In genomic region chr12:116125981-116126566, GRCh38 we compare ENCODE assay signal across 16 cellular contexts.
DNase-seq lines count a peak whose midpoint lies in the region; ATAC-seq and TF ChIP-seq lines count a peak whose summit lies in the region.
"Had no signal": no experiment of that assay in that cellular context is flagged by ENCODE, and none has a peak within 500 bp of the region (broad histone marks: within the 10 kb centered on the region; RNA-seq: fewer than 3 reads in every experiment).

No MANE protein-coding gene starts in this region.

- no peaks in the 10 kb centered on the region for H3K27me3 ChIP-seq in left ventricle myocardium inferior (ENCODE audit: low read depth)
- H3K27me3 ChIP-seq in SJCRH30: no peaks in the 10 kb centered on the region
- no peaks in the 10 kb centered on the region for H3K27me3 ChIP-seq in right cardiac atrium (ENCODE audit: control insufficient read depth, insufficient read depth)
- no peaks in the 10 kb centered on the region for H3K27me3 ChIP-seq in upper lobe of right lung
- no peaks in the 10 kb centered on the region for H3K27me3 ChIP-seq in brain microvascular endothelial cell (replicated peaks)
- no peaks in the 10 kb centered on the region for H3K27me3 ChIP-seq in Karpas-422 (ENCODE audit: low read length)

- WGBS in right cardiac atrium: 73% methylated on average over 4 of the region's 4 CpGs

- peaks cover 46% of the 10 kb centered on the region for H4K20me1 ChIP-seq in Karpas-422 (ENCODE audit: insufficient read depth, low read depth, low read length)

- H3K36me3 ChIP-seq in left ventricle myocardium inferior: no peaks in the 10 kb centered on the region
- H3K36me3 ChIP-seq in SJCRH30: no peaks in the 10 kb centered on the region
- no peaks in the 10 kb centered on the region for H3K36me3 ChIP-seq in upper lobe of right lung
- no peaks in the 10 kb centered on the region for H3K36me3 ChIP-seq in brain microvascular endothelial cell (replicated peaks)
- H3K36me3 ChIP-seq in Karpas-422 (ENCODE audit: insufficient read depth, low read length): no peaks in the 10 kb centered on the region
- H3K36me3 ChIP-seq: prostate gland had no signal

- peaks cover 1% of the 10 kb centered on the region for H3K9me3 Mint-ChIP-seq in glutamatergic neuron (ENCODE audit: unreplicated experiment)

- H3K4me1 Mint-ChIP-seq in glutamatergic neuron (ENCODE audit: low read depth, unreplicated experiment): peaks cover 50% of the 10 kb centered on the region

- TF ChIP-seq CTCF in left ventricle myocardium inferior (IDR thresholded peaks at IDR 0.05; ENCODE audit: borderline replicate concordance): no peak
- TF ChIP-seq CTCF in upper lobe of right lung (IDR thresholded peaks at IDR 0.05): no peak
- no peak for TF ChIP-seq CTCF in glutamatergic neuron (IDR thresholded peaks at IDR 0.05; ENCODE audit: partially characterized antibody, unreplicated experiment)
- no peak for TF ChIP-seq CTCF in brain microvascular endothelial cell (IDR thresholded peaks at IDR 0.05; ENCODE audit: low read depth, low read length, missing control alignments)

- no peak overlapping the region for H3K4me3 Mint-ChIP-seq in glutamatergic neuron (ENCODE audit: unreplicated experiment)

- no peak overlapping the region for H3K27ac Mint-ChIP-seq in glutamatergic neuron (ENCODE audit: unreplicated experiment)

- no peak overlapping the region for H3K9ac ChIP-seq in Karpas-422 (ENCODE audit: low read length)

- ATAC-seq in Right ventricle myocardium inferior: peak; percentile 34
- ATAC-seq in right cardiac atrium: peak; percentile 44 to 50
- ATAC-seq in upper lobe of right lung: peak; percentile 82
- ATAC-seq: GM12878 had no signal

- H3K79me2 ChIP-seq in Karpas-422 (ENCODE audit: low read length): no peaks in the 10 kb centered on the region

- peaks cover 91% of the 10 kb centered on the region for H3K4me1 ChIP-seq in left ventricle myocardium inferior
- H3K4me1 ChIP-seq in SJCRH30: peaks cover 87% of the 10 kb centered on the region
- peaks cover 8% of the 10 kb centered on the region for H3K4me1 ChIP-seq in right cardiac atrium (ENCODE audit: control insufficient read depth, insufficient read depth, low read length)
- H3K4me1 ChIP-seq in upper lobe of right lung: peaks cover 72% of the 10 kb centered on the region
- H3K4me1 ChIP-seq in Karpas-422 (ENCODE audit: low read length): no peaks in the 10 kb centered on the region

- H3K4me3 ChIP-seq in left ventricle myocardium inferior (no peak overlapping the region), SJCRH30 (no peak overlapping the region), right cardiac atrium (ENCODE audit: low read length) (no peak overlapping the region), upper lobe of right lung (no peak overlapping the region), brain microvascular endothelial cell (ENCODE audit: low read depth, low read length) (no peak overlapping the region), Karpas-422 (ENCODE audit: low read length) (no peak overlapping the region)
- H3K4me3 ChIP-seq: GM12878, prostate gland had no signal

- no peaks in the 10 kb centered on the region for H3K9me2 ChIP-seq in Karpas-422 (replicated peaks; ENCODE audit: insufficient read depth, low read length)

- in situ Hi-C loops in brain microvascular endothelial cell (cut with HindIII; ENCODE audit: low pct_ligation_motif_present, low sequenced_read_pairs): no loop called here

- H3K36me3 Mint-ChIP-seq in glutamatergic neuron (ENCODE audit: unreplicated experiment): no peaks in the 10 kb centered on the region

- H3K4me2 ChIP-seq in Karpas-422 (ENCODE audit: low read depth, low read length, poor library complexity, severe bottlenecking): no peak overlapping the region

- DNase-seq in Right ventricle myocardium inferior (ENCODE audit: missing footprints): no peak
- DNase-seq in left ventricle myocardium inferior: no peak
- peak; percentile 38 to 67 for DNase-seq in SJCRH30
- no peak for DNase-seq in right cardiac atrium
- DNase-seq in upper lobe of right lung: no peak
- DNase-seq in glutamatergic neuron: no peak
- DNase-seq in brain microvascular endothelial cell: no peak
- DNase-seq in Karpas-422: no peak
- DNase-seq: activated CD4-positive, alpha-beta T cell treated with anti-CD3 and anti-CD28 coated beads, Interleukin-2, amount 50 U/mL, for 4 hours; DMS79 treated with DMSO at 0.1 percent for 48 hours; NCI-H1694 treated with DMSO at 0.1 percent for 48 hours; stimulated activated CD4-positive, alpha-beta T cell treated with anti-CD3 and anti-CD28 coated beads, Interleukin-4, amount 100 ng/mL, for 1 hour; stimulated activated naive CD4-positive, alpha-beta T cell treated with Interleukin-2 at 50 U/mL for 16 hours; T-helper 2 cell had no signal

- H2AFZ ChIP-seq in Karpas-422 (ENCODE audit: low read length): no peak overlapping the region

- H3K27ac ChIP-seq in left ventricle myocardium inferior (replicated peaks) (no peak overlapping the region), SJCRH30 (peak overlapping the region; percentile 99; the same call in 1 of the 2 replicates), right cardiac atrium (ENCODE audit: low read length) (no peak overlapping the region), upper lobe of right lung (no peak overlapping the region), brain microvascular endothelial cell (no peak overlapping the region), Karpas-422 (ENCODE audit: low read length) (no peak overlapping the region)
- H3K27ac ChIP-seq: prostate gland had no signal

- intact Hi-C loops in Right ventricle myocardium inferior (cut with DNase I) (no loop called here), left ventricle myocardium inferior (cut with micrococcal nuclease) (no loop called here), right cardiac atrium (cut with DNase I) (no loop called here), upper lobe of right lung (cut with DNase I) (no loop called here)

- H3K27me3 Mint-ChIP-seq in glutamatergic neuron (ENCODE audit: unreplicated experiment): no peaks in the 10 kb centered on the region

- no peaks in the 10 kb centered on the region for H3K9me3 ChIP-seq in left ventricle myocardium inferior (replicated peaks)
- no peaks in the 10 kb centered on the region for H3K9me3 ChIP-seq in SJCRH30 (replicated peaks)
- H3K9me3 ChIP-seq in right cardiac atrium (ENCODE audit: control insufficient read depth, low read length): no peaks in the 10 kb centered on the region
- H3K9me3 ChIP-seq in upper lobe of right lung: no peaks in the 10 kb centered on the region
- no peaks in the 10 kb centered on the region for H3K9me3 ChIP-seq in Karpas-422 (ENCODE audit: low read length)
- H3K9me3 ChIP-seq: prostate gland had no signal

Comparison
In these comparisons a context has a peak if more than half of its experiments do, and no peak if none do; other contexts are left out.
1. DNase-seq: peak in SJCRH30 (2 of 2); none in Right ventricle myocardium inferior (single experiment), left ventricle myocardium inferior (single experiment), right cardiac atrium (0 of 3), upper lobe of right lung (single experiment), glutamatergic neuron (single experiment), brain microvascular endothelial cell (single experiment) and Karpas-422 (single experiment).
2. Peak in every context shown above with its lines, with median percentiles within 50 percentile points of each other: ATAC-seq.